Comparison of ENCODE assay signal across 8 cellular contexts in genomic region chr22:43088979-43089717, GRCh38. TPM values are rescaled to one million over a fixed set of nuclear protein-coding genes. Genes with fewer than 3 reads are reported as not detected.
DNase-seq lines count a peak whose midpoint lies in the region; ATAC-seq and TF ChIP-seq lines count a peak whose summit lies in the region.

TTLL1 (minus strand) TSS chr22:43089391; CDS start chr22:43075586, 13,805 bp downstream.

- H3K36me3 ChIP-seq in ACC112 (ENCODE audit: insufficient read depth, low read length): no peaks in the 10 kb centered on the region
- H3K36me3 ChIP-seq in colonic mucosa: no peaks in the 10 kb centered on the region

- no peaks in the 10 kb centered on the region for H3K27me3 ChIP-seq in ACC112 (ENCODE audit: insufficient read depth, low read length)
- no peaks in the 10 kb centered on the region for H3K27me3 ChIP-seq in colonic mucosa

- H3K4me1 ChIP-seq in ACC112 (ENCODE audit: control insufficient read depth, insufficient read depth, low read length, unreplicated experiment) (no peaks in the 10 kb centered on the region), colonic mucosa (no peaks in the 10 kb centered on the region)

- intact Hi-C loops in activated CD4-positive, alpha-beta T cell treated with anti-CD3 and anti-CD28 coated beads for 36 hours (cut with DNase I, micrococcal nuclease): loop anchor here in 1 of 2 experiments (1.0 kb wide), 9 partner anchors 54 to 570 kb away; partner anchors contain the start of genes ARFGAP3, CYB5R3, MCAT and PACSIN2
- intact Hi-C loops in colonic mucosa (cut with DNase I): no loop called here

- peak within 1 kb of the TSS; percentile 58 to 82 for H3K9ac ChIP-seq in colonic mucosa (ENCODE audit: low read depth in 2 of 2, low read length in 2 of 2)

- CTCF ChIA-PET in activated CD4-positive, alpha-beta T cell treated with anti-CD3 and anti-CD28 coated beads for 36 hours (lab: Charles Lee): no interaction called here

- DNase-seq in NCI-H460 (ENCODE audit: extremely low read depth, low read depth): peak; percentile 73
- peak; percentile 96 for DNase-seq in activated CD4-positive, alpha-beta T cell treated with anti-CD3 and anti-CD28 coated beads for 36 hours
- DNase-seq in colonic mucosa: peak; percentile 93
- peak; percentile 96 for DNase-seq in left kidney (ENCODE audit: low read depth, low spot score)
- peak; percentile 92 for DNase-seq in stimulated activated CD4-positive, alpha-beta T cell treated with anti-CD3 and anti-CD28 coated beads, Interleukin-1b, Interleukin-23, amount 100 ng/mL, for 48 hours

- H3K4me3 ChIP-seq in ACC112 (ENCODE audit: low read depth, low read length): peak within 1 kb of the TSS; percentile 78
- H3K4me3 ChIP-seq in colonic mucosa: peak within 1 kb of the TSS; percentile 88

- H3K27ac ChIP-seq in ACC112 (ENCODE audit: low read depth, low read length) (peak within 1 kb of the TSS; percentile 56; the same call in 1 of the 2 replicates), colonic mucosa (peak within 1 kb of the TSS; percentile 68)

- H3K27me3 Mint-ChIP-seq in activated CD4-positive, alpha-beta T cell treated with anti-CD3 and anti-CD28 coated beads for 36 hours: no peaks in the 10 kb centered on the region

- peaks cover 21% of the 10 kb centered on the region for H3K4me1 Mint-ChIP-seq in activated CD4-positive, alpha-beta T cell treated with anti-CD3 and anti-CD28 coated beads for 36 hours

- H3K9me3 ChIP-seq in colonic mucosa: no peaks in the 10 kb centered on the region

- H3K27ac Mint-ChIP-seq in activated CD4-positive, alpha-beta T cell treated with anti-CD3 and anti-CD28 coated beads for 36 hours: peak within 1 kb of the TSS; percentile 94

- POLR2A ChIA-PET in activated CD4-positive, alpha-beta T cell treated with anti-CD3 and anti-CD28 coated beads for 36 hours (lab: Charles Lee): no interaction called here

- peak within 1 kb of the TSS; percentile 84 for H3K4me3 Mint-ChIP-seq in activated CD4-positive, alpha-beta T cell treated with anti-CD3 and anti-CD28 coated beads for 36 hours

- peak within 1 kb of the TSS; percentile 20 for H2AFZ ChIP-seq in ACC112 (ENCODE audit: low read length, unreplicated experiment)

- no peaks in the 10 kb centered on the region for H3K9me3 Mint-ChIP-seq in activated CD4-positive, alpha-beta T cell treated with anti-CD3 and anti-CD28 coated beads for 36 hours (ENCODE audit: low read depth)

- TF ChIP-seq CTCF in colonic mucosa (IDR thresholded peaks at IDR 0.05): no peak

- no peaks in the 10 kb centered on the region for H3K79me2 ChIP-seq in ACC112 (ENCODE audit: control insufficient read depth, insufficient read depth, low read length, unreplicated experiment)

- no peaks in the 10 kb centered on the region for H3K36me3 Mint-ChIP-seq in activated CD4-positive, alpha-beta T cell treated with anti-CD3 and anti-CD28 coated beads for 36 hours (ENCODE audit: low read depth)

- ATAC-seq in GM18867 (IDR thresholded peaks at IDR 0.05; ENCODE audit: unreplicated experiment) (peak; percentile 78), HG03139 (IDR thresholded peaks at IDR 0.05; ENCODE audit: unreplicated experiment) (peak; percentile 72)
- peak; percentile 95 for ATAC-seq in activated CD4-positive, alpha-beta T cell treated with anti-CD3 and anti-CD28 coated beads for 36 hours

RNA-seq across cellular contexts. Expression of gene TTLL1, which starts in this region (rescaled TPM):
- total RNA-seq in NCI-H460 (2014; rRNA removed; shearing (Covaris generic)): 2.7 and 3.1 TPM in 2 replicates
- 1.9 and 3.7 TPM in 2 replicates for polyA plus RNA-seq in NCI-H460 (2014; cell fraction: nucleus; rRNA removed)
- total RNA-seq in activated CD4-positive, alpha-beta T cell treated with anti-CD3 and anti-CD28 coated beads for 36 hours: 1 to 10 TPM; 5.7 to 6.6 TPM
- 1 to 10 TPM; 1.9 to 3.3 TPM for total RNA-seq in colonic mucosa

Comparison
In these comparisons a context has a peak if more than half of its experiments do, and no peak if none do; other contexts are left out.
1. Peak in every context shown above with its lines: DNase-seq, ATAC-seq, H3K4me3 ChIP-seq and H3K27ac ChIP-seq.